12 cellular contexts compared by ENCODE assay signal in the genomic region with DNA sequence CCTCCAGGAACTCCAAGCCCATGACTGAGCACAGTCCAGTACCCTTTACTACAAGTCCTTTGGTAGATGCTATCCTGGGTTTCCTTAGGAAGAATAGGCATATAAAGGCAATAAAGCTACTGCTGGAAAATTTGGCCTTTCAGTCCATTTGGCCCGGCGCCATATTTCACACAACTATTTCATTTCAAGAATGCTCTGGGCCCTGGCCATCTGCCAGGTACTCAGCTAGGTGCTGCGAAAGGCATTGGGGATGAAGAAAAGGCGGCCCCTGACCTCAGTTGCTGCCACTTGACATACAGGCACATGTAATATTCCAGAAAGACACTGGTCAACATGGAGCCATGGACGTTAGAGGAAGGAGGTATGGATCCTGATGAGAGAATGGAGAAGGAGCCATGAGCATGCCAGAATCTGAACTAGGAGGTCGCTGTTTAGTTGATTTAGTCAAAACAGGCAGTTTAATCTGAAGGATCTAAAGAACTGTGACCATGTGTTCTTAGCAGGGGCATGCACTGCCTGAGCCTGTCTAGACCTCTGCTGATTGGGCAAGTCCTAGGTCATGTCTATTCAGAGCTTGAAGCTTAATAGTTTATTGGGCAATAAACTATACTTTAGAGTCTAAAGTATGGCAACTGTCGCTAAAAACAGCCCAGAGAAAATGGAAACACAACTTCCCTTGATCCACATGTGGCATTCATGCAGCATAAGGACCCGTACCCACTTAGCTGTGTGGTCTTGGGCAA.
DNase-seq lines count a peak whose midpoint lies in the region; ATAC-seq and TF ChIP-seq lines count a peak whose summit lies in the region.
"Had no signal": no experiment of that assay in that cellular context is flagged by ENCODE, and none has a peak within 500 bp of the region (broad histone marks: within the 10 kb centered on the region; RNA-seq: fewer than 3 reads in every experiment).

No MANE protein-coding gene starts in this region.

- no peak for ATAC-seq in SK-N-SH treated with all-trans-retinoic acid at 6 μM for 48 hours
- ATAC-seq: activated T-cell treated with anti-CD3 and anti-CD28 coated beads, Interleukin-2, amount 50 U/mL, for 72 hours had no signal

- H3K27ac ChIP-seq in left ventricle myocardium inferior (replicated peaks) (no peak overlapping the region), thyroid gland (no peak overlapping the region)

- no peak for TF ChIP-seq POLR2A in thyroid gland (IDR thresholded peaks at IDR 0.05)

- H3K27me3 ChIP-seq in left ventricle myocardium inferior (ENCODE audit: low read depth): peaks cover 72% of the 10 kb centered on the region
- H3K27me3 ChIP-seq in thyroid gland: no peaks in the 10 kb centered on the region

- H3K4me1 ChIP-seq in left ventricle myocardium inferior (no peaks in the 10 kb centered on the region), thyroid gland (no peaks in the 10 kb centered on the region)

- intact Hi-C loops in cardiac septum (cut with DNase I) (no loop called here), left ventricle myocardium inferior (cut with micrococcal nuclease) (no loop called here), thyroid gland (cut with DNase I) (no loop called here)

- WGBS in thyroid gland, 2 donors: 47 to 49% methylated on average over 8 of the region's 8 CpGs

- peak; percentile 68 for DNase-seq in cardiac septum (ENCODE audit: low spot score)
- DNase-seq in left ventricle myocardium inferior: no peak
- peak; percentile 60 for DNase-seq in NCI-H2029 treated with DMSO at 0.1 percent for 48 hours (lab: John Stamatoyannopoulos, UW)
- DNase-seq in choroid plexus epithelial cell (ENCODE audit: low read depth): peak; percentile 52
- peak; percentile 79 for DNase-seq in thyroid gland
- no peak for DNase-seq in AG08395 (ENCODE audit: low spot score)
- DNase-seq in foreskin fibroblast: no peak
- DNase-seq: activated CD4-positive, alpha-beta T cell treated with anti-CD3 and anti-CD28 coated beads, Interleukin-2, amount 50 U/mL, for 48 hours; activated T-cell treated with anti-CD3 and anti-CD28 coated beads, Interleukin-2, amount 50 U/mL, for 72 hours; naive B cell; SHP77 had no signal

- H3K9me3 ChIP-seq in left ventricle myocardium inferior (replicated peaks) (no peaks in the 10 kb centered on the region), thyroid gland (no peaks in the 10 kb centered on the region)

- no peak for TF ChIP-seq CTCF in left ventricle myocardium inferior (IDR thresholded peaks at IDR 0.05; ENCODE audit: borderline replicate concordance)
- TF ChIP-seq CTCF in choroid plexus epithelial cell (conservative IDR thresholded peaks at IDR 0.05; ENCODE audit: low read depth, low read length): no peak
- no peak for TF ChIP-seq CTCF in thyroid gland (IDR thresholded peaks at IDR 0.05)
- TF ChIP-seq CTCF in foreskin fibroblast (IDR thresholded peaks at IDR 0.05; ENCODE audit: low read depth, low read length): no peak

- H3K36me3 ChIP-seq in left ventricle myocardium inferior (no peaks in the 10 kb centered on the region), thyroid gland (no peaks in the 10 kb centered on the region)

- H3K4me3 ChIP-seq in left ventricle myocardium inferior (no peak overlapping the region), choroid plexus epithelial cell (ENCODE audit: low read depth, low read length) (no peak overlapping the region), thyroid gland (replicated peaks in 1 of 3) (no peak overlapping the region), foreskin fibroblast (ENCODE audit: low read depth in 1 of 2, low read length in 2 of 2) (no peak overlapping the region)

TF ChIP-seq in SK-N-SH treated with all-trans-retinoic acid at 6 μM for 48 hours, 23 proteins besides CTCF, POLR2A, EP300 and RAD21:
- TF ChIP-seq ZNF8 (CRISPR knock-in tag; IDR thresholded peaks at IDR 0.05): no peak
- TF ChIP-seq ARNTL (CRISPR knock-in tag; IDR thresholded peaks at IDR 0.05; ENCODE audit: borderline replicate concordance, low read depth): no peak
- TF ChIP-seq, protein P1, sequence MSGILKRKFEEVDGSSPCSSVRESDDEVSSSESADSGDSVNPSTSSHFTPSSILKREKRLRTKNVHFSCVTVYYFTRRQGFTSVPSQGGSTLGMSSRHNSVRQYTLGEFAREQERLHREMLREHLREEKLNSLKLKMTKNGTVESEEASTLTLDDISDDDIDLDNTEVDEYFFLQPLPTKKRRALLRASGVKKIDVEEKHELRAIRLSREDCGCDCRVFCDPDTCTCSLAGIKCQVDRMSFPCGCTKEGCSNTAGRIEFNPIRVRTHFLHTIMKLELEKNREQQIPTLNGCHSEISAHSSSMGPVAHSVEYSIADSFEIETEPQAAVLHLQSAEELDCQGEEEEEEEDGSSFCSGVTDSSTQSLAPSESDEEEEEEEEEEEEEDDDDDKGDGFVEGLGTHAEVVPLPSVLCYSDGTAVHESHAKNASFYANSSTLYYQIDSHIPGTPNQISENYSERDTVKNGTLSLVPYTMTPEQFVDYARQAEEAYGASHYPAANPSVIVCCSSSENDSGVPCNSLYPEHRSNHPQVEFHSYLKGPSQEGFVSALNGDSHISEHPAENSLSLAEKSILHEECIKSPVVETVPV (CRISPR knock-in tag; IDR thresholded peaks at IDR 0.05): no peak
- TF ChIP-seq OSR1 (CRISPR knock-in tag; IDR thresholded peaks at IDR 0.05): no peak
- no peak for TF ChIP-seq RARB (CRISPR knock-in tag; IDR thresholded peaks at IDR 0.05)
- TF ChIP-seq CSDC2 (CRISPR knock-in tag; IDR thresholded peaks at IDR 0.05): no peak
- TF ChIP-seq, protein P2, sequence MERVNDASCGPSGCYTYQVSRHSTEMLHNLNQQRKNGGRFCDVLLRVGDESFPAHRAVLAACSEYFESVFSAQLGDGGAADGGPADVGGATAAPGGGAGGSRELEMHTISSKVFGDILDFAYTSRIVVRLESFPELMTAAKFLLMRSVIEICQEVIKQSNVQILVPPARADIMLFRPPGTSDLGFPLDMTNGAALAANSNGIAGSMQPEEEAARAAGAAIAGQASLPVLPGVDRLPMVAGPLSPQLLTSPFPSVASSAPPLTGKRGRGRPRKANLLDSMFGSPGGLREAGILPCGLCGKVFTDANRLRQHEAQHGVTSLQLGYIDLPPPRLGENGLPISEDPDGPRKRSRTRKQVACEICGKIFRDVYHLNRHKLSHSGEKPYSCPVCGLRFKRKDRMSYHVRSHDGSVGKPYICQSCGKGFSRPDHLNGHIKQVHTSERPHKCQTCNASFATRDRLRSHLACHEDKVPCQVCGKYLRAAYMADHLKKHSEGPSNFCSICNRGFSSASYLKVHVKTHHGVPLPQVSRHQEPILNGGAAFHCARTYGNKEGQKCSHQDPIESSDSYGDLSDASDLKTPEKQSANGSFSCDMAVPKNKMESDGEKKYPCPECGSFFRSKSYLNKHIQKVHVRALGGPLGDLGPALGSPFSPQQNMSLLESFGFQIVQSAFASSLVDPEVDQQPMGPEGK (CRISPR knock-in tag; IDR thresholded peaks at IDR 0.05; ENCODE audit: borderline replicate concordance): no peak
- TF ChIP-seq PPARA (CRISPR knock-in tag; IDR thresholded peaks at IDR 0.05; ENCODE audit: borderline replicate concordance): no peak
- no peak for TF ChIP-seq SNAI2 (CRISPR knock-in tag; IDR thresholded peaks at IDR 0.05)
- no peak for TF ChIP-seq TOX (CRISPR knock-in tag; IDR thresholded peaks at IDR 0.05; ENCODE audit: borderline replicate concordance)
- TF ChIP-seq ISL1 (CRISPR knock-in tag; IDR thresholded peaks at IDR 0.05): no peak
- TF ChIP-seq BACH2 (CRISPR knock-in tag; IDR thresholded peaks at IDR 0.05; ENCODE audit: borderline replicate concordance): no peak
- no peak for TF ChIP-seq ZFP3 (CRISPR knock-in tag; IDR thresholded peaks at IDR 0.05)
- TF ChIP-seq ESRRG (CRISPR knock-in tag; IDR thresholded peaks at IDR 0.05): no peak
- TF ChIP-seq GLIS3 (CRISPR knock-in tag; IDR thresholded peaks at IDR 0.05): no peak
- TF ChIP-seq ZNF70 (CRISPR knock-in tag; IDR thresholded peaks at IDR 0.05): no peak

Comparison
In these comparisons a context has a peak if more than half of its experiments do, and no peak if none do; other contexts are left out.
1. DNase-seq: peak in cardiac septum (single experiment), NCI-H2029 treated with DMSO at 0.1 percent for 48 hours (single experiment), choroid plexus epithelial cell (single experiment) and thyroid gland (2 of 2); none in left ventricle myocardium inferior (single experiment), AG08395 (single experiment) and foreskin fibroblast (0 of 2).